1 cellular context compared by ENCODE assay signal in genomic region chr2:73985318-73986084, GRCh38.
TF ChIP-seq lines count a peak whose summit lies in the region.

No MANE protein-coding gene starts in this region.

TF ChIP-seq in K562, 482 proteins besides CTCF, POLR2A, EP300 and RAD21 (continued from another document and continues in another):
- TF ChIP-seq SMARCE1 (IDR thresholded peaks at IDR 0.05) (peak; percentile 22; the same call in 1 of the 2 replicates), BCOR (IDR thresholded peaks at IDR 0.05) (no peak), NR2C1 (IDR thresholded peaks at IDR 0.05) (no peak), NR2C1 (tag; IDR thresholded peaks at IDR 0.05) (no peak), HNRNPK (IDR thresholded peaks at IDR 0.05; ENCODE audit: low read depth, low read length, poor library complexity, severe bottlenecking) (no peak), HMGN3 (IDR thresholded peaks at IDR 0.05; ENCODE audit: borderline replicate concordance, extremely low read depth, insufficient read length, low read depth, low read length) (peak; percentile 40), YBX1 (IDR thresholded peaks at IDR 0.05) (no peak), HBP1 (CRISPR knock-in tag; IDR thresholded peaks at IDR 0.05) (no peak), ZNF639 (CRISPR knock-in tag; conservative IDR thresholded peaks at IDR 0.05 in 1 of 2, IDR thresholded peaks at IDR 0.05 in 1 of 2) (peak in 1 of 2 experiments; percentile 73; a peak in 2 of 4 replicates), ETV5 (CRISPR knock-in tag; IDR thresholded peaks at IDR 0.05; ENCODE audit: low read depth) (0 out of 2 replicates have a peak, but pooled peaks have one; percentile 23), ZNF609 (CRISPR knock-in tag; IDR thresholded peaks at IDR 0.05; ENCODE audit: borderline replicate concordance) (no peak), IRF1 (CRISPR knock-in tag; IDR thresholded peaks at IDR 0.05; ENCODE audit: borderline replicate concordance) (no peak), EP400 (IDR thresholded peaks at IDR 0.05) (peak; percentile 51), ZBTB33 (CRISPR knock-in tag; IDR thresholded peaks at IDR 0.05) (no peak), ZFP36 (IDR thresholded peaks at IDR 0.05; ENCODE audit: low read depth, low read length, partially characterized antibody) (peak; percentile 29), ZNF395 (CRISPR knock-in tag; IDR thresholded peaks at IDR 0.05) (0 out of 2 replicates have a peak, but pooled peaks have one; percentile 42), SREBF2 (CRISPR knock-in tag; IDR thresholded peaks at IDR 0.05) (no peak), CTBP1 (IDR thresholded peaks at IDR 0.05; ENCODE audit: borderline replicate concordance) (peak; percentile 84), FOXA1 (IDR thresholded peaks at IDR 0.05; ENCODE audit: borderline replicate concordance) (no peak), FOXO4 (CRISPR knock-in tag; IDR thresholded peaks at IDR 0.05) (no peak), ZBTB40 (IDR thresholded peaks at IDR 0.05) (0 out of 2 replicates have a peak, but pooled peaks have one; percentile 18), ZBTB40 (CRISPR knock-in tag; IDR thresholded peaks at IDR 0.05) (no peak), ZNF583 (CRISPR knock-in tag; IDR thresholded peaks at IDR 0.05) (0 out of 2 replicates have a peak, but pooled peaks have one; percentile 14), JUND (IDR thresholded peaks at IDR 0.05; ENCODE audit: borderline replicate concordance, low read depth, low read length) (no peak), JUND (tag; IDR thresholded peaks at IDR 0.05; ENCODE audit: borderline replicate concordance, low read depth, low read length) (no peak), MYC (IDR thresholded peaks at IDR 0.05; ENCODE audit: low read depth, low read length) (peak; percentile 30; the same call in 1 of the 2 replicates), MYC (CRISPR knock-in tag; IDR thresholded peaks at IDR 0.05; ENCODE audit: borderline replicate concordance, low read depth) (no peak), RAD51 (IDR thresholded peaks at IDR 0.05; ENCODE audit: borderline replicate concordance, low read depth) (no peak), ZNF764 (CRISPR knock-in tag; IDR thresholded peaks at IDR 0.05; ENCODE audit: low read depth) (no peak), MNT (conservative IDR thresholded peaks at IDR 0.05) (peak in 1 of 2 experiments; percentile 62; a peak in 1 of 4 replicates), ATF7 (IDR thresholded peaks at IDR 0.05) (peak; percentile 12; the same call in 1 of the 2 replicates)
